10 cellular contexts compared by ENCODE assay signal in the genomic region with DNA sequence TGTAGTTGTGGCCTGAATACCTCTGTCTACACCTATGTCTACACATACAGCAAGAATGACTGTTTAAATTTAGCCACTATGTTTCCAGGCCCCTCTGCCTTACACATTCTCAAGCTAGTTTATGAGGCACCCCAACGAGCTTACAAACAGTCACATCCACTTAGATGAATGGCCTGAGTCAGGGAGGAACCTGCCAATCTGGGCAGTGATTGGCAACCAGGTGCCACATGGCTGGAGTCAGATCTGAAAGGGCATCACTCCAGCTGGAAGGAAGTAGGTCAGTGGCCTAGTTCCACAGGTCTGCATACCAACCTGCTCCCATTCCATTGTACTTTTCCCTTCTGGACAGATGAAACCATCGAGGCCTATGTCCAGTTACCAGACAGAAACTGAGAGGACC.
DNase-seq lines count a peak whose midpoint lies in the region; ATAC-seq and TF ChIP-seq lines count a peak whose summit lies in the region.
"Had no signal": no experiment of that assay in that cellular context is flagged by ENCODE, and none has a peak within 500 bp of the region (broad histone marks: within the 10 kb centered on the region; RNA-seq: fewer than 3 reads in every experiment).

No MANE protein-coding gene starts in this region.

- peaks cover 26 to 69% of the 10 kb centered on the region in 2 experiments for H3K79me1 ChIP-seq in IMR-90 (ENCODE audit: low read depth in 1 of 2, low read length in 2 of 2)

- no peak for DNase-seq in CD8-positive, alpha-beta T cell
- DNase-seq in IMR-90 (no peak), mammary epithelial cell (no peak), NCI-H1694 treated with DMSO at 0.1 percent for 48 hours (lab: John Stamatoyannopoulos, UW) (no peak), osteoblast (ENCODE audit: insufficient read length, low spot score, missing footprints) (no peak), NCI-H2171 (lab: John Stamatoyannopoulos, UW) (no peak)
- no peak for DNase-seq in natural killer cell treated with Interleukin-12 subunit alpha and Interleukin-12 subunit beta and Interleukin-15 and Interleukin-18, amount 100 ng/mL, for 72 hours (ENCODE audit: low spot score)
- DNase-seq: NCI-H2081 treated with DMSO at 0.1 percent for 48 hours, SW 1271 had no signal

- peak overlapping the region; percentile 84 for H3K14ac ChIP-seq in IMR-90 (replicated peaks; ENCODE audit: low read depth, low read length)

- H3K18ac ChIP-seq in IMR-90 (ENCODE audit: low read depth, low read length) = peak overlapping the region; percentile 96

- dilution Hi-C loops in IMR-90 (cut with HindIII; ENCODE audit: low sequenced_read_pairs, unreplicated experiment) = no loop called here
- dilution Hi-C loops in mammary epithelial cell (cut with HindIII; ENCODE audit: low sequenced_read_pairs) = no loop called here

- TF ChIP-seq RAD21 in IMR-90 (IDR thresholded peaks at IDR 0.05; ENCODE audit: low read length) = no peak

- POLR2A ChIA-PET in CD8-positive, alpha-beta T cell (lab: Charles Lee) = interaction anchor here (0.5 to 1.2 kb wide), 3 partner anchors 15 to 47 kb away, joined by 3 read pairs; no protein-coding TSS in a partner anchor
- POLR2A ChIA-PET in IMR-90 (lab: Charles Lee; ENCODE audit: unreplicated experiment) = no interaction called here

- H3K4me3 ChIP-seq in CD8-positive, alpha-beta T cell (ENCODE audit: low read depth, low read length) = no peak overlapping the region
- H3K4me3 ChIP-seq in IMR-90 (ENCODE audit: insufficient read depth, low read depth, low read length) = no peak overlapping the region
- H3K4me3 ChIP-seq in mammary epithelial cell (replicated peaks in 1 of 3; ENCODE audit: insufficient read depth in 1 of 3, low read depth in 2 of 3, low read length in 3 of 3) = no peak overlapping the region
- H3K4me3 ChIP-seq in osteoblast (ENCODE audit: insufficient read depth, low read length) = no peak overlapping the region
- H3K4me3 ChIP-seq: esophagus muscularis mucosa had no signal

- H3K4me3 Mint-ChIP-seq in CD8-positive, alpha-beta T cell = peak overlapping the region; percentile 6
- H3K4me3 Mint-ChIP-seq in natural killer cell treated with Interleukin-12 subunit alpha and Interleukin-12 subunit beta and Interleukin-15 and Interleukin-18, amount 100 ng/mL, for 72 hours = peak overlapping the region; percentile 24

- H3K56ac ChIP-seq in IMR-90 (ENCODE audit: extremely low read depth, insufficient read depth, low read length) = no peak overlapping the region; the same call in 1 of the 2 replicates

- H3K9me1 ChIP-seq in IMR-90 (ENCODE audit: insufficient read depth, low read length) = peaks cover 26% of the 10 kb centered on the region

- H2AFZ ChIP-seq in IMR-90 (replicated peaks; ENCODE audit: low read length, poor library complexity) = no peak overlapping the region
- H2AFZ ChIP-seq in mammary epithelial cell (ENCODE audit: low read depth, low read length) = peak overlapping the region; percentile 24
- no peak overlapping the region for H2AFZ ChIP-seq in osteoblast (ENCODE audit: low read length)

- no peak for ATAC-seq in CD8-positive, alpha-beta T cell
- no peak for ATAC-seq in IMR-90 (ENCODE audit: low read depth)
- no peak for ATAC-seq in natural killer cell treated with Interleukin-12 subunit alpha and Interleukin-12 subunit beta and Interleukin-15 and Interleukin-18, amount 100 ng/mL, for 72 hours

- peak overlapping the region; percentile 32 for H3K27ac ChIP-seq in CD8-positive, alpha-beta T cell (ENCODE audit: low read depth, low read length)
- peak overlapping the region; percentile 31; the same call in 1 of the 2 replicates for H3K27ac ChIP-seq in IMR-90 (ENCODE audit: insufficient read depth, low read length)
- H3K27ac ChIP-seq in mammary epithelial cell (ENCODE audit: insufficient read depth, low read depth, low read length) = peak overlapping the region; percentile 61
- no peak overlapping the region for H3K27ac ChIP-seq in osteoblast (ENCODE audit: low read depth, low read length)
- H3K27ac ChIP-seq: esophagus muscularis mucosa had no signal

- H3K79me2 ChIP-seq in mammary epithelial cell (ENCODE audit: insufficient read depth, low read length) = peaks cover 8% of the 10 kb centered on the region
- peaks cover 83% of the 10 kb centered on the region for H3K79me2 ChIP-seq in osteoblast (ENCODE audit: insufficient read depth, low read length)

- TF ChIP-seq POLR2A in IMR-90 (IDR thresholded peaks at IDR 0.05; ENCODE audit: low read depth, low read length) = no peak

- no TSS peak for BruUV-seq in IMR-90 (replicated peaks; lab: Mats Ljungman, UMichigan)
- BruUV-seq in mammary epithelial cell (replicated peaks; lab: Mats Ljungman, UMichigan) = no TSS peak

- H3K4me1 ChIP-seq in CD8-positive, alpha-beta T cell (ENCODE audit: insufficient read depth, low read length) = peaks cover 98% of the 10 kb centered on the region
- H3K4me1 ChIP-seq in IMR-90 (ENCODE audit: control insufficient read depth, insufficient read depth, low read length) (peaks cover 33% of the 10 kb centered on the region), mammary epithelial cell (ENCODE audit: insufficient read depth, low read length) (peaks cover 39% of the 10 kb centered on the region), osteoblast (ENCODE audit: insufficient read depth, low read length) (peaks cover 12% of the 10 kb centered on the region)

- no peaks in the 10 kb centered on the region for H3K9me3 Mint-ChIP-seq in CD8-positive, alpha-beta T cell
- H3K9me3 Mint-ChIP-seq in natural killer cell treated with Interleukin-12 subunit alpha and Interleukin-12 subunit beta and Interleukin-15 and Interleukin-18, amount 100 ng/mL, for 72 hours = peaks cover 2% of the 10 kb centered on the region

- intact Hi-C loops in CD8-positive, alpha-beta T cell (cut with DNase I, micrococcal nuclease) = loop anchor here in 1 of 2 experiments (10.0 kb wide), 1 partner anchor 382 kb away; no protein-coding TSS in a partner anchor
- intact Hi-C loops in IMR-90 (cut with micrococcal nuclease) = no loop called here
- intact Hi-C loops in mammary epithelial cell (cut with micrococcal nuclease) = loop anchor here (5.0 kb wide), 1 partner anchor 50 kb away; no protein-coding TSS in a partner anchor

- H2AK5ac ChIP-seq in IMR-90 (ENCODE audit: low read depth, low read length) = peak overlapping the region; percentile 97

- H3K4ac ChIP-seq in IMR-90 (ENCODE audit: low read depth, low read length) = peak overlapping the region; percentile 92

- H4K5ac ChIP-seq in IMR-90 (ENCODE audit: low read depth, low read length) = peak overlapping the region; percentile 96

- no peaks in the 10 kb centered on the region for H3K9me3 ChIP-seq in CD8-positive, alpha-beta T cell (ENCODE audit: low read length)
- H3K9me3 ChIP-seq in IMR-90 (ENCODE audit: control insufficient read depth, insufficient read depth, low read length) (no peaks in the 10 kb centered on the region), mammary epithelial cell (replicated peaks; ENCODE audit: insufficient read depth, low read length) (no peaks in the 10 kb centered on the region), osteoblast (ENCODE audit: low read depth, low read length) (no peaks in the 10 kb centered on the region)
- H3K9me3 ChIP-seq: esophagus muscularis mucosa had no signal

- H2AK9ac ChIP-seq in IMR-90 (replicated peaks; ENCODE audit: low read depth, low read length, poor library complexity) = peak overlapping the region; percentile 6

- H3K23ac ChIP-seq in IMR-90 (ENCODE audit: low read depth, low read length) = peak overlapping the region; percentile 65

- WGBS in IMR-90 (ENCODE audit: extremely low coverage in 2 of 2, insufficient read length in 1 of 2), 2 experiments = no CpG with 5 or more reads among the region's 2 CpGs
- WGBS in mammary epithelial cell (ENCODE audit: low coverage, missing lambda C conversion rate) = 13% methylated on average over 2 of the region's 2 CpGs

- in situ Hi-C loops in IMR-90 (cut with MboI; ENCODE audit: low sequenced_read_pairs) = no loop called here
- in situ Hi-C loops in mammary epithelial cell (cut with MboI; ENCODE audit: low sequenced_read_pairs in 2 of 2) = no loop called here

- H2BK5ac ChIP-seq in IMR-90 (ENCODE audit: low read depth, low read length, poor library complexity, severe bottlenecking) = peak overlapping the region; percentile 82

- no peaks in the 10 kb centered on the region for H3K27me3 Mint-ChIP-seq in CD8-positive, alpha-beta T cell (ENCODE audit: low read depth)
- H3K27me3 Mint-ChIP-seq in natural killer cell treated with Interleukin-12 subunit alpha and Interleukin-12 subunit beta and Interleukin-15 and Interleukin-18, amount 100 ng/mL, for 72 hours = no peaks in the 10 kb centered on the region

- H2BK20ac ChIP-seq in IMR-90 (ENCODE audit: low read depth, low read length) = peak overlapping the region; percentile 96

- no peaks in the 10 kb centered on the region for H3K27me3 ChIP-seq in CD8-positive, alpha-beta T cell (ENCODE audit: insufficient read depth, low read length)
- H3K27me3 ChIP-seq in IMR-90 (ENCODE audit: control insufficient read depth, insufficient read depth, low read length) (no peaks in the 10 kb centered on the region), mammary epithelial cell (ENCODE audit: insufficient read depth, low read length) (no peaks in the 10 kb centered on the region), osteoblast (ENCODE audit: insufficient read depth, low read length) (no peaks in the 10 kb centered on the region)
- H3K27me3 ChIP-seq: esophagus muscularis mucosa had no signal

- peaks cover 12% of the 10 kb centered on the region for H3K36me3 Mint-ChIP-seq in CD8-positive, alpha-beta T cell
- H3K36me3 Mint-ChIP-seq in natural killer cell treated with Interleukin-12 subunit alpha and Interleukin-12 subunit beta and Interleukin-15 and Interleukin-18, amount 100 ng/mL, for 72 hours = no peaks in the 10 kb centered on the region

- peak overlapping the region; percentile 78 to 90; a peak in 3 of 4 replicates for H4K8ac ChIP-seq in IMR-90 (ENCODE audit: low read depth in 2 of 2, low read length in 2 of 2)

- peaks cover 95% of the 10 kb centered on the region for H3K4me1 Mint-ChIP-seq in CD8-positive, alpha-beta T cell (ENCODE audit: low read depth)
- H3K4me1 Mint-ChIP-seq in natural killer cell treated with Interleukin-12 subunit alpha and Interleukin-12 subunit beta and Interleukin-15 and Interleukin-18, amount 100 ng/mL, for 72 hours (ENCODE audit: low read depth in 2 of 2) = peaks cover 61 to 63% of the 10 kb centered on the region in 2 donors

- CTCF ChIA-PET in CD8-positive, alpha-beta T cell (lab: Charles Lee) = interaction anchor here (1.2 to 1.5 kb wide), 2 partner anchors 8 to 44 kb away, joined by 3 to 4 read pairs; no protein-coding TSS in a partner anchor
- CTCF ChIA-PET in IMR-90 (lab: Yijun Ruan, JAX) (no interaction called here), mammary epithelial cell (lab: Charles Lee; ENCODE audit: low non-redundant PET) (no interaction called here)

- no peak for TF ChIP-seq CTCF in CD8-positive, alpha-beta T cell (IDR thresholded peaks at IDR 0.05)
- TF ChIP-seq CTCF in IMR-90 (conservative IDR thresholded peaks at IDR 0.05; ENCODE audit: low read depth, low read length) = no peak
- TF ChIP-seq CTCF in mammary epithelial cell (conservative IDR thresholded peaks at IDR 0.05 in 1 of 2, IDR thresholded peaks at IDR 0.05 in 1 of 2; ENCODE audit: extremely low read depth in 1 of 2, insufficient read depth in 1 of 2, low read depth in 1 of 2, low read length in 2 of 2) = no peak
- no peak for TF ChIP-seq CTCF in osteoblast (IDR thresholded peaks at IDR 0.05; ENCODE audit: extremely low read depth, low read depth, low read length)

- H3K27ac Mint-ChIP-seq in CD8-positive, alpha-beta T cell = peak overlapping the region; percentile 95
- H3K27ac Mint-ChIP-seq in natural killer cell treated with Interleukin-12 subunit alpha and Interleukin-12 subunit beta and Interleukin-15 and Interleukin-18, amount 100 ng/mL, for 72 hours = peak overlapping the region; percentile 40 to 75

- H3K36me3 ChIP-seq in CD8-positive, alpha-beta T cell (ENCODE audit: insufficient read depth, low read length) = no peaks in the 10 kb centered on the region
- H3K36me3 ChIP-seq in IMR-90 (ENCODE audit: control insufficient read depth, insufficient read depth, low read length) (no peaks in the 10 kb centered on the region), mammary epithelial cell (ENCODE audit: insufficient read depth, low read length) (no peaks in the 10 kb centered on the region), osteoblast (ENCODE audit: insufficient read depth, low read length) (no peaks in the 10 kb centered on the region)
- H3K36me3 ChIP-seq: esophagus muscularis mucosa had no signal

- H3K9ac ChIP-seq in IMR-90 (ENCODE audit: low read depth, low read length) (no peak overlapping the region), mammary epithelial cell (ENCODE audit: insufficient read depth, low read length) (no peak overlapping the region)

- H4K20me1 ChIP-seq in IMR-90 (ENCODE audit: insufficient read depth, low read length) = no peaks in the 10 kb centered on the region
- H4K20me1 ChIP-seq in mammary epithelial cell (ENCODE audit: insufficient read depth, low read length) = no peaks in the 10 kb centered on the region
- peaks cover 9% of the 10 kb centered on the region for H4K20me1 ChIP-seq in osteoblast (ENCODE audit: insufficient read depth, low read length)

- peak overlapping the region; percentile 96 for H2BK120ac ChIP-seq in IMR-90 (ENCODE audit: low read depth, low read length)

- H4K91ac ChIP-seq in IMR-90 (ENCODE audit: insufficient read depth, low read depth, low read length) = peak overlapping the region; percentile 90

- peak overlapping the region; percentile 91 for H2BK15ac ChIP-seq in IMR-90 (ENCODE audit: low read depth, low read length)

- H3K4me2 ChIP-seq in IMR-90 (ENCODE audit: low read depth, low read length) (no peak overlapping the region), mammary epithelial cell (ENCODE audit: insufficient read depth, low read depth, low read length) (peak overlapping the region; percentile 46), osteoblast (ENCODE audit: insufficient read depth, low read length) (no peak overlapping the region)
